In the genomic region with DNA sequence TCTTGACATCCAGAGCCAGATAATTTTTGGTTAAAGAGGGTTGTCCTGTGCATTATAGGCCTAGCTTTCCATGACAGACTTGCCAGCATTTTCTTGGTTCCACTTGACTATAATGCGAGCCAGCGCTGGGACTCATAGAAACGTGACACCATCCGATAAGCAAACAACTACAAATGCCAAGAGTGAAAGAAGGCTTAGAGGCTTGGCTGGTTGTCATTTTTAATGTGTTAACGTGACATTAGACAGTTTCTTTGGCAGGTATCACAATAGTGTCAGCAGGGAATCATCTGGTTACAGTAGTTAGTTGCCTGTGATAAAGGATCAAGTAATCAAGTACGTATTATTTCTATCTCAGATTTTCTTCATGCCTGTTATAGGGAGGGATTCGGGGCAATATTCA, we compare ENCODE assay signal across 17 cellular contexts. TPM values are rescaled to one million over a fixed set of nuclear protein-coding genes. Genes with fewer than 3 reads are reported as not detected.
DNase-seq lines count a peak whose midpoint lies in the region; ATAC-seq and TF ChIP-seq lines count a peak whose summit lies in the region.
"Had no signal": no experiment of that assay in that cellular context is flagged by ENCODE, and none has a peak within 500 bp of the region (broad histone marks: within the 10 kb centered on the region; RNA-seq: fewer than 3 reads in every experiment).

No MANE protein-coding gene starts in this region.

- TF ChIP-seq CTCF in heart left ventricle (IDR thresholded peaks at IDR 0.05) (no peak), osteocyte (IDR thresholded peaks at IDR 0.05) (no peak)

- H3K4me1 ChIP-seq in heart left ventricle = peaks cover 0 to 15% (median 8%) of the 10 kb centered on the region in 12 donors
- H3K4me1 ChIP-seq: A549 had no signal

- H3K4me1 Mint-ChIP-seq in osteocyte (ENCODE audit: unreplicated experiment) = no peaks in the 10 kb centered on the region
- H3K4me1 Mint-ChIP-seq: activated T-helper 17 cell treated with anti-CD3 and anti-CD28 coated beads, Interleukin-2, amount 50 U/mL, for 72 hours had no signal

- peak overlapping the region in 10 of 12 donors; percentile 25 to 71 (median 64) for H3K27ac ChIP-seq in heart left ventricle
- H3K27ac ChIP-seq: A549, suprapubic skin had no signal

- no peaks in the 10 kb centered on the region for H3K9me3 ChIP-seq in heart left ventricle
- H3K9me3 ChIP-seq: A549, suprapubic skin had no signal

- H3K36me3 ChIP-seq in heart left ventricle = no peaks in the 10 kb centered on the region
- H3K36me3 ChIP-seq: suprapubic skin had no signal

- H3K27me3 ChIP-seq in heart left ventricle = no peaks in the 10 kb centered on the region
- H3K27me3 ChIP-seq: suprapubic skin had no signal

- no peaks in the 10 kb centered on the region for H3K36me3 Mint-ChIP-seq in osteocyte (ENCODE audit: unreplicated experiment)

- H3K4me3 Mint-ChIP-seq in osteocyte (ENCODE audit: unreplicated experiment) = no peak overlapping the region
- H3K4me3 Mint-ChIP-seq: activated CD8-positive, alpha-beta T cell treated with anti-CD3 and anti-CD28 coated beads for 36 hours; activated T-helper 17 cell treated with anti-CD3 and anti-CD28 coated beads, Interleukin-2, amount 50 U/mL, for 72 hours; CD4-positive, alpha-beta T cell had no signal

- no peak for DNase-seq in Right ventricle myocardium inferior (ENCODE audit: missing footprints)
- DNase-seq in cardiac septum (ENCODE audit: low spot score) = no peak
- peak; percentile 17 for DNase-seq in NCI-H510A (lab: John Stamatoyannopoulos, UW)
- peak in 4 of 5 donors; percentile 38 to 71 (median 52) for DNase-seq in heart left ventricle
- DNase-seq in osteocyte (ENCODE audit: extremely low spot score, unreplicated experiment) = no peak
- no peak for DNase-seq in anterior cingulate cortex (lab: John Stamatoyannopoulos, UW)
- no peak for DNase-seq in D341Med (ENCODE audit: low spot score)
- DNase-seq in middle frontal gyrus (ENCODE audit: extremely low spot score, low spot score) = no peak
- DNase-seq: activated CD8-positive, alpha-beta T cell treated with anti-CD3 and anti-CD28 coated beads for 36 hours; aorta; CD4-positive, alpha-beta T cell; kidney glomerular epithelial cell; SW 1271 had no signal

- intact Hi-C loops in Right ventricle myocardium inferior (cut with DNase I) = no loop called here
- intact Hi-C loops in cardiac septum (cut with DNase I) = no loop called here
- intact Hi-C loops in heart left ventricle (cut with DNase I) = no loop called here

- no peak for TF ChIP-seq POLR2A in heart left ventricle (IDR thresholded peaks at IDR 0.05)

- no peak overlapping the region for H3K27ac Mint-ChIP-seq in osteocyte (ENCODE audit: unreplicated experiment)
- H3K27ac Mint-ChIP-seq: activated CD8-positive, alpha-beta T cell treated with anti-CD3 and anti-CD28 coated beads for 36 hours; activated T-helper 17 cell treated with anti-CD3 and anti-CD28 coated beads, Interleukin-2, amount 50 U/mL, for 72 hours; CD4-positive, alpha-beta T cell had no signal

- no peaks in the 10 kb centered on the region for H3K9me3 Mint-ChIP-seq in osteocyte (ENCODE audit: unreplicated experiment)
- H3K9me3 Mint-ChIP-seq: activated CD8-positive, alpha-beta T cell treated with anti-CD3 and anti-CD28 coated beads for 36 hours; activated T-helper 17 cell treated with anti-CD3 and anti-CD28 coated beads, Interleukin-2, amount 50 U/mL, for 72 hours; CD4-positive, alpha-beta T cell had no signal

- H3K4me3 ChIP-seq in heart left ventricle = no peak overlapping the region
- H3K4me3 ChIP-seq: A549, suprapubic skin had no signal

- peaks cover 35% of the 10 kb centered on the region for H3K27me3 Mint-ChIP-seq in osteocyte (ENCODE audit: unreplicated experiment)

- WGBS in heart left ventricle, 4 donors = 48 to 59% (median 55%) methylated on average over 7 of the region's 7 CpGs

- ATAC-seq in Right ventricle myocardium inferior (peak; percentile 87), heart left ventricle (peak; percentile 86 to 95 (median 94))
- ATAC-seq: A549; activated CD8-positive, alpha-beta T cell treated with anti-CD3 and anti-CD28 coated beads for 36 hours; activated T-helper 17 cell treated with anti-CD3 and anti-CD28 coated beads, Interleukin-2, amount 50 U/mL, for 72 hours; Panc1 had no signal

RNA-seq across cellular contexts. Expression of gene LIFR, which starts 20.0 kb away (rescaled TPM):
- total RNA-seq in Right ventricle myocardium inferior (56.1 TPM), cardiac septum (30.9 TPM), heart left ventricle (10 to 100 TPM; 34.2 to 66.8 (median 39.8) TPM), osteocyte (8.1 and 8.9 TPM in 2 replicates)
- 10 to 100 TPM; 12.6 to 13.2 TPM for polyA plus RNA-seq in heart left ventricle
- total RNA-seq: activated CD8-positive, alpha-beta T cell treated with anti-CD3 and anti-CD28 coated beads for 36 hours had no signal

Comparison
In these comparisons a context has a peak if more than half of its experiments do, and no peak if none do; other contexts are left out.
1. DNase-seq: peak in NCI-H510A (single experiment) and heart left ventricle (4 of 5); none in Right ventricle myocardium inferior (single experiment), cardiac septum (single experiment), osteocyte (single experiment), anterior cingulate cortex (0 of 58), D341Med (single experiment) and middle frontal gyrus (single experiment).